In genomic region chrX:147228153-147228552, GRCh38 we compare ENCODE assay signal across 29 cellular contexts.
"Had no signal": no experiment of that assay in that cellular context is flagged by ENCODE, and none has a peak within 500 bp of the region (broad histone marks: within the 10 kb centered on the region; RNA-seq: fewer than 3 reads in every experiment).

No MANE protein-coding gene starts in this region.

- H3K79me2 ChIP-seq: parathyroid adenoma had no signal

- FAIRE-seq: endometrium, frontal cortex had no signal

- H2AFZ ChIP-seq: parathyroid adenoma had no signal

- H3K9ac ChIP-seq: parathyroid adenoma had no signal

- H3K4me1 Mint-ChIP-seq: immature natural killer cell; mesothelial cell of epicardium; naive B cell; neural crest cell; stimulated activated naive CD8-positive, alpha-beta T cell treated with anti-CD3 and anti-CD28 coated beads, Interleukin-15, amount 100 ng/mL, for 72 hours had no signal

- H3K4me1 ChIP-seq: parathyroid adenoma, right lobe of liver, suprapubic skin, transverse colon, upper lobe of right lung, vagina had no signal

- H3K27ac ChIP-seq: neutrophil, parathyroid adenoma, right lobe of liver, suprapubic skin, transverse colon, upper lobe of right lung, vagina had no signal

- H3K27me3 ChIP-seq: neutrophil, right lobe of liver, suprapubic skin, transverse colon, upper lobe of right lung, vagina had no signal

- H3K27ac Mint-ChIP-seq: effector memory CD8-positive, alpha-beta T cell; immature natural killer cell; mesothelial cell of epicardium; naive B cell; natural killer cell treated with Interleukin-12 subunit alpha and Interleukin-12 subunit beta and Interleukin-15 and Interleukin-18, amount 100 ng/mL, for 72 hours; progenitor cell of endocrine pancreas; stimulated activated naive CD8-positive, alpha-beta T cell treated with anti-CD3 and anti-CD28 coated beads, Interleukin-15, amount 100 ng/mL, for 72 hours had no signal

- H3K4me3 Mint-ChIP-seq: effector memory CD8-positive, alpha-beta T cell; immature natural killer cell; mesothelial cell of epicardium; naive B cell; natural killer cell treated with Interleukin-12 subunit alpha and Interleukin-12 subunit beta and Interleukin-15 and Interleukin-18, amount 100 ng/mL, for 72 hours; neural crest cell; stimulated activated naive CD8-positive, alpha-beta T cell treated with anti-CD3 and anti-CD28 coated beads, Interleukin-15, amount 100 ng/mL, for 72 hours had no signal

- H3K36me3 Mint-ChIP-seq: immature natural killer cell; mesothelial cell of epicardium; naive B cell; natural killer cell treated with Interleukin-12 subunit alpha and Interleukin-12 subunit beta and Interleukin-15 and Interleukin-18, amount 100 ng/mL, for 72 hours had no signal

- DNase-seq: cortex of kidney; effector memory CD8-positive, alpha-beta T cell; hypothalamus; immature natural killer cell; islet precursor cell; mesenchymal stem cell; mucosa of descending colon; naive B cell; right lobe of liver; stimulated activated CD4-positive, alpha-beta T cell treated with anti-CD3 and anti-CD28 coated beads, Interleukin-12 subunit alpha, Interleukin-12 subunit beta, amount 100 ng/mL, for 4 hours; stimulated activated CD4-positive, alpha-beta T cell treated with anti-CD3 and anti-CD28 coated beads, Interleukin-1b, Interleukin-23, amount 100 ng/mL, for 48 hours; stimulated activated CD4-positive, alpha-beta T cell treated with anti-CD3 and anti-CD28 coated beads, Interleukin-4, amount 100 ng/mL, for 1 hour; stimulated activated CD8-positive, alpha-beta memory T cell treated with anti-CD3 and anti-CD28 coated beads, Interleukin-4, amount 100 ng/mL, for 48 hours; stimulated activated naive CD4-positive, alpha-beta T cell; stimulated activated naive CD8-positive, alpha-beta T cell treated with anti-CD3 and anti-CD28 coated beads, Interleukin-15, amount 100 ng/mL, for 72 hours; transverse colon; upper lobe of right lung had no signal

- H3K27me3 Mint-ChIP-seq: effector memory CD8-positive, alpha-beta T cell; naive B cell; natural killer cell treated with Interleukin-12 subunit alpha and Interleukin-12 subunit beta and Interleukin-15 and Interleukin-18, amount 100 ng/mL, for 72 hours; progenitor cell of endocrine pancreas; stimulated activated naive CD8-positive, alpha-beta T cell treated with anti-CD3 and anti-CD28 coated beads, Interleukin-15, amount 100 ng/mL, for 72 hours had no signal

- H3K4me3 ChIP-seq: lung, mucosa of descending colon, right lobe of liver, smooth muscle cell, suprapubic skin, transverse colon, upper lobe of right lung, vagina had no signal

- H3K4me2 ChIP-seq: smooth muscle cell had no signal

- H3K9me3 ChIP-seq: mucosa of descending colon, neutrophil, right lobe of liver, suprapubic skin, transverse colon, upper lobe of right lung, vagina had no signal

- ATAC-seq: effector memory CD8-positive, alpha-beta T cell; mucosa of descending colon; natural killer cell treated with Interleukin-12 subunit alpha and Interleukin-12 subunit beta and Interleukin-15 and Interleukin-18, amount 100 ng/mL, for 72 hours; stimulated activated naive CD8-positive, alpha-beta T cell treated with anti-CD3 and anti-CD28 coated beads, Interleukin-15, amount 100 ng/mL, for 72 hours; upper lobe of right lung had no signal

- H3K36me3 ChIP-seq: neutrophil, right lobe of liver, suprapubic skin, transverse colon, upper lobe of right lung, vagina had no signal
